9 cellular contexts compared by ENCODE assay signal in the genomic region with DNA sequence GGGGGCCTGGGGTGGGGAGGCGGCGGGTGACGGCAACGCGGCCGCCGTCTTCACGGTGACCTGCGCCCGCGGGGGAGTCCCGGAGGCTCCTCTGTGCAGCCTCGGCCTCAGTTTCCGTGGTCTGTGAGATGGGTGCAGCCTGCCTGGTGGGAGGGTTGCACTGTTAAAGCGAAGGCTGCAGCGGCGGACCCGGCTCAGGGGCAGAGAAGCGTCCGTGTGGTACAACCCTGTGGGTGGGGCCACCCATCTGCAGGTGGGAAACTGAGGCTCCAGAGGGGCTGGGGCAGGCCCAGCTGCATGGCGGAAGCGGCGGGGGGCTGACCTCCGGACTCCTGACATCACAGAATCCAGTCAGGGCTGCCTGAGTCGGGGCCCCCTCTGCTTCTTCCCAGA. TPM values are rescaled to one million over a fixed set of nuclear protein-coding genes. Genes with fewer than 3 reads are reported as not detected.
A peak's percentile ranks its signal among the peaks of the same experiment; 100 is the strongest.
DNase-seq lines count a peak whose midpoint lies in the region; ATAC-seq and TF ChIP-seq lines count a peak whose summit lies in the region.
"Had no signal": no experiment of that assay in that cellular context is flagged by ENCODE, and none has a peak within 500 bp of the region (broad histone marks: within the 10 kb centered on the region; RNA-seq: fewer than 3 reads in every experiment).

No MANE protein-coding gene starts in this region.

- H3K27ac ChIP-seq in PC-9: no peak overlapping the region

- H3K4me3 ChIP-seq in GM06990 (replicated peaks; ENCODE audit: low read depth, low read length): peak overlapping the region; percentile 28
- peak overlapping the region; percentile 42; the same call in 1 of the 2 replicates for H3K4me3 ChIP-seq in PC-9
- peak overlapping the region; percentile 35 for H3K4me3 ChIP-seq in fibroblast of villous mesenchyme (ENCODE audit: low read depth, low read length)

- H3K4me3 Mint-ChIP-seq in stimulated activated effector memory CD8-positive, alpha-beta T cell treated with anti-CD3 and anti-CD28 coated beads, Interleukin-12 subunit alpha, Interleukin-12 subunit beta, amount 100 ng/mL, for 72 hours: peak overlapping the region; percentile 81
- no peak overlapping the region for H3K4me3 Mint-ChIP-seq in activated CD8-positive, alpha-beta memory T cell treated with anti-CD3 and anti-CD28 coated beads, Interleukin-2, amount 10 ng/mL, durations not matched to agents 7 days and 5 days

- H3K4me1 ChIP-seq in PC-9 (replicated peaks; ENCODE audit: insufficient read depth): peaks cover 10% of the 10 kb centered on the region

- no peaks in the 10 kb centered on the region for H3K9me3 ChIP-seq in PC-9 (ENCODE audit: insufficient read depth, low read depth)

- H3K9me3 Mint-ChIP-seq in stimulated activated effector memory CD8-positive, alpha-beta T cell treated with anti-CD3 and anti-CD28 coated beads, Interleukin-12 subunit alpha, Interleukin-12 subunit beta, amount 100 ng/mL, for 72 hours: no peaks in the 10 kb centered on the region
- no peaks in the 10 kb centered on the region for H3K9me3 Mint-ChIP-seq in activated CD8-positive, alpha-beta memory T cell treated with anti-CD3 and anti-CD28 coated beads, Interleukin-2, amount 10 ng/mL, durations not matched to agents 7 days and 5 days (ENCODE audit: low read depth)

- no TSS peak for BruUV-seq in PC-9 (replicated peaks; lab: Mats Ljungman, UMichigan)

- no peaks in the 10 kb centered on the region for H3K79me2 ChIP-seq in PC-9 (ENCODE audit: low read depth)

- CTCF ChIA-PET in PC-9 (lab: Charles Lee): no interaction called here
- CTCF ChIA-PET in activated CD8-positive, alpha-beta memory T cell treated with anti-CD3 and anti-CD28 coated beads, Interleukin-2, amount 10 ng/mL, durations not matched to agents 7 days and 5 days (lab: Charles Lee): interaction anchor here (0.6 kb wide), 1 partner anchor 42 kb away, joined by 3 read pairs; no protein-coding TSS in a partner anchor

- no peak for DNase-seq in GM06990 (ENCODE audit: extremely low read depth, insufficient read length)
- no peak for DNase-seq in PC-9
- no peak for DNase-seq in fibroblast of villous mesenchyme (ENCODE audit: low read depth)
- no peak for DNase-seq in stimulated activated effector memory CD8-positive, alpha-beta T cell treated with anti-CD3 and anti-CD28 coated beads, Interleukin-12 subunit alpha, Interleukin-12 subunit beta, amount 100 ng/mL, for 72 hours (ENCODE audit: low spot score in 2 of 2)
- no peak for DNase-seq in activated CD8-positive, alpha-beta memory T cell treated with anti-CD3 and anti-CD28 coated beads, Interleukin-2, amount 10 ng/mL, durations not matched to agents 7 days and 5 days
- DNase-seq in GM19240 (ENCODE audit: insufficient read length, low spot score): no peak
- no peak for DNase-seq in NCI-H1436 (lab: John Stamatoyannopoulos, UW)
- no peak for DNase-seq in cerebellar nuclear complex (lab: John Stamatoyannopoulos, UW)

- no peaks in the 10 kb centered on the region for H3K27me3 ChIP-seq in GM06990 (replicated peaks; ENCODE audit: control insufficient read depth, insufficient read depth, low read length)
- H3K27me3 ChIP-seq in PC-9 (ENCODE audit: insufficient read depth, low read depth): no peaks in the 10 kb centered on the region

- H3F3A ChIP-seq in PC-9 (ENCODE audit: insufficient read depth, low read depth): no peaks in the 10 kb centered on the region; the same call in 1 of the 2 replicates

- POLR2A ChIA-PET in PC-9 (lab: Charles Lee; ENCODE audit: unreplicated experiment): no interaction called here

- no peaks in the 10 kb centered on the region for H4K20me1 ChIP-seq in PC-9 (ENCODE audit: insufficient read depth)

- TF ChIP-seq CTCF in GM06990 (IDR thresholded peaks at IDR 0.05; ENCODE audit: insufficient read depth, low read length, poor library complexity, severe bottlenecking): no peak
- TF ChIP-seq CTCF in PC-9 (conservative IDR thresholded peaks at IDR 0.05): no peak
- TF ChIP-seq CTCF in fibroblast of villous mesenchyme (IDR thresholded peaks at IDR 0.05; ENCODE audit: insufficient read depth, low read depth, low read length): no peak

- no peaks in the 10 kb centered on the region for H3K9me2 ChIP-seq in PC-9 (ENCODE audit: insufficient read depth)

- ATAC-seq in stimulated activated effector memory CD8-positive, alpha-beta T cell treated with anti-CD3 and anti-CD28 coated beads, Interleukin-12 subunit alpha, Interleukin-12 subunit beta, amount 100 ng/mL, for 72 hours: no peak
- ATAC-seq in activated CD8-positive, alpha-beta memory T cell treated with anti-CD3 and anti-CD28 coated beads, Interleukin-2, amount 10 ng/mL, durations not matched to agents 7 days and 5 days: no peak

- peak overlapping the region; percentile 68 for H3K4me2 ChIP-seq in PC-9

- H3K4me1 Mint-ChIP-seq in stimulated activated effector memory CD8-positive, alpha-beta T cell treated with anti-CD3 and anti-CD28 coated beads, Interleukin-12 subunit alpha, Interleukin-12 subunit beta, amount 100 ng/mL, for 72 hours: peaks cover 8% of the 10 kb centered on the region
- peaks cover 5% of the 10 kb centered on the region for H3K4me1 Mint-ChIP-seq in activated CD8-positive, alpha-beta memory T cell treated with anti-CD3 and anti-CD28 coated beads, Interleukin-2, amount 10 ng/mL, durations not matched to agents 7 days and 5 days

- H3K27me3 Mint-ChIP-seq in activated CD8-positive, alpha-beta memory T cell treated with anti-CD3 and anti-CD28 coated beads, Interleukin-2, amount 10 ng/mL, durations not matched to agents 7 days and 5 days: peaks cover 3% of the 10 kb centered on the region

- no peak overlapping the region for H3K27ac Mint-ChIP-seq in stimulated activated effector memory CD8-positive, alpha-beta T cell treated with anti-CD3 and anti-CD28 coated beads, Interleukin-12 subunit alpha, Interleukin-12 subunit beta, amount 100 ng/mL, for 72 hours
- H3K27ac Mint-ChIP-seq in activated CD8-positive, alpha-beta memory T cell treated with anti-CD3 and anti-CD28 coated beads, Interleukin-2, amount 10 ng/mL, durations not matched to agents 7 days and 5 days: no peak overlapping the region
- H3K27ac Mint-ChIP-seq: nephron progenitor cell had no signal

- H3K36me3 ChIP-seq in GM06990 (ENCODE audit: control insufficient read depth, insufficient read depth, low read length) (peaks cover 2% of the 10 kb centered on the region; the same call in 1 of the 2 replicates), PC-9 (ENCODE audit: low read depth) (no peaks in the 10 kb centered on the region)

- H2AFZ ChIP-seq in PC-9: no peak overlapping the region

- intact Hi-C loops in PC-9 (cut with micrococcal nuclease; ENCODE audit: unreplicated experiment): no loop called here

- peaks cover 22% of the 10 kb centered on the region for H3K36me3 Mint-ChIP-seq in stimulated activated effector memory CD8-positive, alpha-beta T cell treated with anti-CD3 and anti-CD28 coated beads, Interleukin-12 subunit alpha, Interleukin-12 subunit beta, amount 100 ng/mL, for 72 hours
- no peaks in the 10 kb centered on the region for H3K36me3 Mint-ChIP-seq in activated CD8-positive, alpha-beta memory T cell treated with anti-CD3 and anti-CD28 coated beads, Interleukin-2, amount 10 ng/mL, durations not matched to agents 7 days and 5 days

RNA-seq across cellular contexts. Expression of a gene that starts 0.5 kb away (rescaled TPM):
- total RNA-seq in PC-9 (2021): 0.35 TPM in 1 of 2 replicates, not detected in the other
- total RNA-seq in fibroblast of villous mesenchyme: not detected in 2 replicates
- total RNA-seq in activated CD8-positive, alpha-beta memory T cell treated with anti-CD3 and anti-CD28 coated beads, Interleukin-2, amount 10 ng/mL, durations not matched to agents 7 days and 5 days: not detected

RNA-seq across cellular contexts. Expression of a gene that starts 6.8 kb away (rescaled TPM):
- total RNA-seq in PC-9 (2021) (46.4 and 57.1 TPM in 2 replicates), fibroblast of villous mesenchyme (23.2 and 25.5 TPM in 2 replicates)
- 10 to 100 TPM; 65.0 to 68.1 TPM for total RNA-seq in activated CD8-positive, alpha-beta memory T cell treated with anti-CD3 and anti-CD28 coated beads, Interleukin-2, amount 10 ng/mL, durations not matched to agents 7 days and 5 days

RNA-seq across cellular contexts. Expression of a gene that starts 22.9 kb away (rescaled TPM):
- 54.4 and 63.7 TPM in 2 replicates for total RNA-seq in PC-9 (2021)
- 30.7 and 50.3 TPM in 2 replicates for total RNA-seq in fibroblast of villous mesenchyme
- 10 to 100 TPM; 76.9 to 83.0 TPM for total RNA-seq in activated CD8-positive, alpha-beta memory T cell treated with anti-CD3 and anti-CD28 coated beads, Interleukin-2, amount 10 ng/mL, durations not matched to agents 7 days and 5 days

RNA-seq across cellular contexts. Expression of a gene that starts 36.0 kb away (rescaled TPM):
- total RNA-seq in PC-9 (2021): 40.9 and 85.1 TPM in 2 replicates
- 49.2 and 83.1 TPM in 2 replicates for total RNA-seq in fibroblast of villous mesenchyme
- total RNA-seq in activated CD8-positive, alpha-beta memory T cell treated with anti-CD3 and anti-CD28 coated beads, Interleukin-2, amount 10 ng/mL, durations not matched to agents 7 days and 5 days: 1 to 10 TPM; 2.2 to 3.1 TPM

RNA-seq across cellular contexts. Expression of a gene that starts 50.5 kb away (rescaled TPM):
- total RNA-seq in PC-9 (2021): 1.5 and 2.0 TPM in 2 replicates
- 0.32 and 0.86 TPM in 2 replicates for total RNA-seq in fibroblast of villous mesenchyme
- total RNA-seq in activated CD8-positive, alpha-beta memory T cell treated with anti-CD3 and anti-CD28 coated beads, Interleukin-2, amount 10 ng/mL, durations not matched to agents 7 days and 5 days: under 1 TPM; 0.67 to 0.75 TPM
